13 cellular contexts compared by ENCODE assay signal in the genomic region with DNA sequence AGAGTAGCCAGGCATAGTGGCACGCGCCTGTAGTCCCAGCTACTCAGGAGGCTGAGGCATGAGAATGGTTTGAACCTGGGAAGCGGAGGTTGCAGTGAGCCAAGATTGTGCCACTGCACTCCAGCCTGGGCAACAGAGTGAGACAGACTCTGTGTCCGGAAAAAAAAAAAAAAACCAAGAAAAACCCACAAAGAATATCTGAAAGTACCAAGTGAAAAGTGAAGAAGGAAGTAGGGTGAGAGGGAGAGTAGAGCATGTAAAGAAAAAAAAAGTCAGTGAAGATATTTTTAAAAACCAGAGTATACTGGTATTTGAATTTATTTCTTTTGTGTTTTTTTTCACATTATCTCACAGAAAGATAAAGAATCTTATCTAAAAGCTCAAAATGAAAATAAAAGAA. TPM values are rescaled to one million over a fixed set of nuclear protein-coding genes. Genes with fewer than 3 reads are reported as not detected.
A peak's percentile ranks its signal among the peaks of the same experiment; 100 is the strongest.
DNase-seq lines count a peak whose midpoint lies in the region; ATAC-seq and TF ChIP-seq lines count a peak whose summit lies in the region.
"Had no signal": no experiment of that assay in that cellular context is flagged by ENCODE, and none has a peak within 500 bp of the region (broad histone marks: within the 10 kb centered on the region; RNA-seq: fewer than 3 reads in every experiment).

No MANE protein-coding gene starts in this region.

- POLR2A ChIA-PET in HEK293 (lab: Yijun Ruan, JAX) (interaction anchor here (0.5 to 0.7 kb wide), 2 partner anchors 25 to 57 kb away, joined by 3 read pairs; no protein-coding TSS in a partner anchor), activated B cell treated with CpG ODN at 0.5 μM for 24 hours (lab: Charles Lee) (interaction anchor here (0.5 to 1.9 kb wide), 4 partner anchors 11 to 221 kb away, joined by 4 to 5 read pairs (median 4); partner anchors contain the start of genes GSTZ1 and POMT2)

- H3K4me3 ChIP-seq in HEK293 (ENCODE audit: low read depth, low read length) (no peak overlapping the region), rectal smooth muscle tissue (ENCODE audit: low read length) (no peak overlapping the region)

- peaks cover 28% of the 10 kb centered on the region for H3K36me3 Mint-ChIP-seq in activated B cell treated with CpG ODN at 0.5 μM for 24 hours (ENCODE audit: low read depth)

- H3K9ac ChIP-seq in rectal smooth muscle tissue (ENCODE audit: low read length): no peak overlapping the region

- H3K27me3 ChIP-seq in rectal smooth muscle tissue (ENCODE audit: control insufficient read depth, insufficient read depth, low read length): no peaks in the 10 kb centered on the region

- H3K4me1 Mint-ChIP-seq in activated B cell treated with CpG ODN at 0.5 μM for 24 hours: peaks cover 28% of the 10 kb centered on the region

- H3K27ac Mint-ChIP-seq in activated B cell treated with CpG ODN at 0.5 μM for 24 hours: peak overlapping the region; percentile 75

- peak overlapping the region; percentile 53 for H3K4me3 Mint-ChIP-seq in activated B cell treated with CpG ODN at 0.5 μM for 24 hours

- TF ChIP-seq CTCF in HEK293 (tag by site-specific recombination; IDR thresholded peaks at IDR 0.05) (no peak), activated B cell treated with CpG ODN at 0.5 μM for 24 hours (IDR thresholded peaks at IDR 0.05) (no peak)

- no peak for DNase-seq in activated B cell treated with CpG ODN at 0.5 μM for 24 hours
- DNase-seq in NCI-H187 (lab: John Stamatoyannopoulos, UW): no peak
- no peak for DNase-seq in SKM-1 (lab: John Stamatoyannopoulos, UW; ENCODE audit: unreplicated experiment)
- no peak for DNase-seq in hypothalamus (lab: John Stamatoyannopoulos, UW)
- no peak for DNase-seq in occipital lobe (lab: John Stamatoyannopoulos, UW)
- DNase-seq: activated CD4-positive, alpha-beta T cell treated with anti-CD3 and anti-CD28 coated beads, Interleukin-2, amount 50 U/mL, for 48 hours; mammary epithelial cell; NCI-H1694 treated with DMSO at 0.1 percent for 48 hours; stimulated activated CD4-positive, alpha-beta T cell treated with anti-CD3 and anti-CD28 coated beads, Interleukin-15, amount 100 ng/mL, for 24 hours had no signal

- H3K4me1 ChIP-seq in HEK293 (ENCODE audit: control insufficient read depth, insufficient read depth, low read length) (peaks cover 12% of the 10 kb centered on the region), rectal smooth muscle tissue (ENCODE audit: control insufficient read depth, insufficient read depth, low read length) (peaks cover 6% of the 10 kb centered on the region)

- no peak overlapping the region for H3K27ac ChIP-seq in HEK293 (ENCODE audit: extremely low read depth, low read depth, low read length)
- H3K27ac ChIP-seq in rectal smooth muscle tissue (ENCODE audit: low read depth, low read length): peak overlapping the region; percentile 35

- H3K36me3 ChIP-seq in HEK293 (ENCODE audit: control insufficient read depth in 2 of 2, insufficient read depth in 1 of 2, low read length in 2 of 2) (peaks cover 0 to 6% of the 10 kb centered on the region in 2 experiments; a peak in 2 of 3 replicates), rectal smooth muscle tissue (ENCODE audit: control insufficient read depth, insufficient read depth, low read length) (no peaks in the 10 kb centered on the region)

- CTCF ChIA-PET in HEK293 (lab: Yijun Ruan, JAX) (interaction anchor here (0.9 to 1.2 kb wide), 2 partner anchors 10 to 243 kb away, joined by 3 to 4 read pairs; no protein-coding TSS in a partner anchor), activated B cell treated with CpG ODN at 0.5 μM for 24 hours (lab: Charles Lee) (interaction anchor here (1.7 kb wide), 1 partner anchor 9 kb away, joined by 5 read pairs; no protein-coding TSS in a partner anchor)

- H3K27me3 Mint-ChIP-seq in activated B cell treated with CpG ODN at 0.5 μM for 24 hours: no peaks in the 10 kb centered on the region

- intact Hi-C loops in activated B cell treated with CpG ODN at 0.5 μM for 24 hours (cut with micrococcal nuclease): loop anchor here (10.0 kb wide), 1 partner anchor 163 kb away; the partner anchor contains the start of genes ALKBH1 and SLIRP

- no peaks in the 10 kb centered on the region for H3K9me3 ChIP-seq in HEK293 (ENCODE audit: control insufficient read depth, insufficient read depth, low read depth, low read length)

- ATAC-seq in GM18867 (IDR thresholded peaks at IDR 0.05; ENCODE audit: unreplicated experiment): peak; percentile 81
- peak; percentile 86 for ATAC-seq in activated B cell treated with CpG ODN at 0.5 μM for 24 hours (ENCODE audit: low read depth)

- H3K9me3 Mint-ChIP-seq in activated B cell treated with CpG ODN at 0.5 μM for 24 hours: no peaks in the 10 kb centered on the region

TF ChIP-seq in HEK293, 187 proteins besides CTCF, POLR2A, EP300 and RAD21:
- no peak for TF ChIP-seq ZNF391 (tag by site-specific recombination; IDR thresholded peaks at IDR 0.05; ENCODE audit: borderline replicate concordance, low read depth)
- peak; percentile 56; the same call in 1 of the 2 replicates for TF ChIP-seq PRDM1 (tag by site-specific recombination; IDR thresholded peaks at IDR 0.05)

RNA-seq across cellular contexts. Expression of gene ISM2, which starts 43.3 kb away (rescaled TPM):
- total RNA-seq in activated B cell treated with CpG ODN at 0.5 μM for 24 hours (0.07 TPM in 1 of 2 replicates, not detected in the other), occipital lobe (0.78 TPM)
- total RNA-seq: Daoy had no signal
